Comparison of ENCODE assay signal across 9 cellular contexts in genomic region chrX:11386812-11387211, GRCh38.
"Had no signal": no experiment of that assay in that cellular context is flagged by ENCODE, and none has a peak within 500 bp of the region (broad histone marks: within the 10 kb centered on the region; RNA-seq: fewer than 3 reads in every experiment).

No MANE protein-coding gene starts in this region.

- H3K9me3 ChIP-seq: thoracic aorta had no signal

- DNase-seq: activated B cell treated with CpG ODN at 0.5 μM for 24 hours; activated CD4-positive, alpha-beta T cell treated with anti-CD3 and anti-CD28 coated beads, Interleukin-2, amount 10 ng/mL, durations not matched to agents 7 days and 5 days; activated CD8-positive, alpha-beta memory T cell treated with anti-CD3 and anti-CD28 coated beads for 24 hours; activated naive CD4-positive, alpha-beta T cell treated with Interleukin-2 at 50 U/mL for 16 hours; central memory CD4-positive, alpha-beta T cell; stimulated activated CD4-positive, alpha-beta T cell treated with anti-CD3 and anti-CD28 coated beads, Interleukin-12 subunit alpha, Interleukin-12 subunit beta, amount 100 ng/mL, for 4 hours; stimulated activated naive CD8-positive, alpha-beta T cell treated with anti-CD3 and anti-CD28 coated beads, Interleukin-15, Interleukin-2, amounts not matched to agents 100 U/mL and 50 U/mL, for 24 hours; T-helper 2 cell had no signal

- H3K36me3 ChIP-seq: thoracic aorta had no signal
